15 cellular contexts compared by ENCODE assay signal in the genomic region with DNA sequence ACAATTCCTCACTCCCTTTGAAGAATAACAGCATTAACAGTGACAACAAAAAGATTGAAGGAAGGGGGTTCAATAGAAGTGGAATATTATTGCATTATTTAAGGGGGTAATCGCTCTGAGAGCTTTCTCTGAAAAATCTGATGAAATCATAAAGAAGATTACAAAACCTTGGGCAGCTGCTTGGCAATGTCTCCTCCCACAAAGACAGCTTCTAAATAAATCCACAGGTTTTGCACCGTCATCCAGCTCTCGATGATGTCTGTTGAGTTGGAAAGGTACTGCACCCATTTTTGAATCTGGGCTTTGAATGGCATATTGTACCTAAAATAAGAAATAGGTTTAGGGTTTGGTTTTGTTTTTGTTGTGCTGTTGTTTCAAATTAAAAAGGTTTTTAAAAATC.
"Had no signal": no experiment of that assay in that cellular context is flagged by ENCODE, and none has a peak within 500 bp of the region (broad histone marks: within the 10 kb centered on the region; RNA-seq: fewer than 3 reads in every experiment).

No MANE protein-coding gene starts in this region.

- H3K27ac Mint-ChIP-seq: activated CD4-positive, alpha-beta memory T cell treated with anti-CD3 and anti-CD28 coated beads for 36 hours; activated naive CD8-positive, alpha-beta T cell treated with anti-CD3 and anti-CD28 coated beads, Interleukin-2, amount 10 ng/mL, durations not matched to agents 7 days and 5 days; activated T-cell treated with anti-CD3 and anti-CD28 coated beads, Interleukin-2, amount 50 U/mL, for 72 hours; neural progenitor cell; stimulated activated naive CD8-positive, alpha-beta T cell treated with anti-CD3 and anti-CD28 coated beads, Interleukin-15, Interleukin-2, amounts not matched to agents 100 ng/mL and 50 ng/mL, for 24 hours had no signal

- H3K36me3 ChIP-seq: ascending aorta, cardiac muscle cell, neural progenitor cell, upper lobe of left lung had no signal

- H3K27me3 ChIP-seq: ascending aorta, cardiac muscle cell, neural progenitor cell, upper lobe of left lung had no signal

- H3K9me3 ChIP-seq: ascending aorta had no signal

- H3K4me3 ChIP-seq: ascending aorta, cardiac muscle cell, neural progenitor cell, upper lobe of left lung had no signal

- FAIRE-seq: endometrium had no signal

- H3K4me1 ChIP-seq: ascending aorta, neural progenitor cell, parathyroid adenoma, upper lobe of left lung had no signal

- H3K4me1 Mint-ChIP-seq: activated naive CD8-positive, alpha-beta T cell treated with anti-CD3 and anti-CD28 coated beads, Interleukin-2, amount 10 ng/mL, durations not matched to agents 7 days and 5 days; neural progenitor cell had no signal

- H3K36me3 Mint-ChIP-seq: activated CD4-positive, alpha-beta memory T cell treated with anti-CD3 and anti-CD28 coated beads for 36 hours; activated naive CD8-positive, alpha-beta T cell treated with anti-CD3 and anti-CD28 coated beads, Interleukin-2, amount 10 ng/mL, durations not matched to agents 7 days and 5 days; neural progenitor cell had no signal

- DNase-seq: activated CD4-positive, alpha-beta memory T cell treated with anti-CD3 and anti-CD28 coated beads for 36 hours; activated naive CD8-positive, alpha-beta T cell treated with anti-CD3 and anti-CD28 coated beads, Interleukin-2, amount 10 ng/mL, durations not matched to agents 7 days and 5 days; activated T-cell treated with anti-CD3 and anti-CD28 coated beads, Interleukin-2, amount 50 U/mL, for 72 hours; hypothalamus; retina; stimulated activated CD4-positive, alpha-beta T cell treated with anti-CD3 and anti-CD28 coated beads, Interleukin-15, amount 100 ng/mL, for 24 hours; stimulated activated CD4-positive, alpha-beta T cell treated with anti-CD3 and anti-CD28 coated beads, Interleukin-4, amount 100 ng/mL, for 24 hours; upper lobe of left lung had no signal

- H3K4me3 Mint-ChIP-seq: activated CD4-positive, alpha-beta memory T cell treated with anti-CD3 and anti-CD28 coated beads for 36 hours; activated naive CD8-positive, alpha-beta T cell treated with anti-CD3 and anti-CD28 coated beads, Interleukin-2, amount 10 ng/mL, durations not matched to agents 7 days and 5 days; activated T-cell treated with anti-CD3 and anti-CD28 coated beads, Interleukin-2, amount 50 U/mL, for 72 hours; neural progenitor cell; stimulated activated naive CD8-positive, alpha-beta T cell treated with anti-CD3 and anti-CD28 coated beads, Interleukin-15, Interleukin-2, amounts not matched to agents 100 ng/mL and 50 ng/mL, for 24 hours had no signal

- ATAC-seq: activated T-cell treated with anti-CD3 and anti-CD28 coated beads, Interleukin-2, amount 50 U/mL, for 72 hours; esophagus mucosa had no signal

- H3K27me3 Mint-ChIP-seq: activated CD4-positive, alpha-beta memory T cell treated with anti-CD3 and anti-CD28 coated beads for 36 hours; activated naive CD8-positive, alpha-beta T cell treated with anti-CD3 and anti-CD28 coated beads, Interleukin-2, amount 10 ng/mL, durations not matched to agents 7 days and 5 days; stimulated activated naive CD8-positive, alpha-beta T cell treated with anti-CD3 and anti-CD28 coated beads, Interleukin-15, Interleukin-2, amounts not matched to agents 100 ng/mL and 50 ng/mL, for 24 hours had no signal

- H3K27ac ChIP-seq: ascending aorta, cardiac muscle cell, neural progenitor cell, parathyroid adenoma, upper lobe of left lung had no signal
